17 cellular contexts compared by ENCODE assay signal in genomic region chr1:21126324-21126723, GRCh38. TPM values are rescaled to one million over a fixed set of nuclear protein-coding genes. Genes with fewer than 3 reads are reported as not detected.
DNase-seq lines count a peak whose midpoint lies in the region; ATAC-seq and TF ChIP-seq lines count a peak whose summit lies in the region.
"Had no signal": no experiment of that assay in that cellular context is flagged by ENCODE, and none has a peak within 500 bp of the region (broad histone marks: within the 10 kb centered on the region; RNA-seq: fewer than 3 reads in every experiment).

No MANE protein-coding gene starts in this region.

- H3K27me3 ChIP-seq in HCT116 (ENCODE audit: insufficient read depth, low read length) = no peaks in the 10 kb centered on the region
- H3K27me3 ChIP-seq: SJCRH30 had no signal

- TF ChIP-seq POLR2A in HCT116 (IDR thresholded peaks at IDR 0.05; ENCODE audit: borderline replicate concordance, extremely low read depth, insufficient read depth, insufficient read length) = no peak

- RAD21 ChIA-PET in HCT116 (lab: Charles Lee; ENCODE audit: low non-redundant PET in 1 of 2, low total read pairs in 2 of 2, uncharacterized antibody in 2 of 2, unreplicated experiment in 2 of 2) = no interaction called here

- H3K4me3 ChIP-seq in HCT116 (replicated peaks in 1 of 2; ENCODE audit: low read depth in 1 of 2, low read length in 2 of 2) = no peak overlapping the region
- H3K4me3 ChIP-seq: psoas muscle, SJCRH30 had no signal

- H3K9me3 ChIP-seq in HCT116 (ENCODE audit: control insufficient read depth in 1 of 2, insufficient read depth in 1 of 2, low read depth in 1 of 2, low read length in 2 of 2) = no peaks in the 10 kb centered on the region
- H3K9me3 ChIP-seq: psoas muscle, SJCRH30 had no signal

- H3K36me3 ChIP-seq in HCT116 (ENCODE audit: control insufficient read depth in 1 of 2, insufficient read depth in 2 of 2, low read length in 2 of 2) = no peaks in the 10 kb centered on the region

- no peak for TF ChIP-seq CTCF in HCT116 (IDR thresholded peaks at IDR 0.05 in 2 of 3, conservative IDR thresholded peaks at IDR 0.05 in 1 of 3; ENCODE audit: borderline replicate concordance in 1 of 3, insufficient read depth in 1 of 3, low read depth in 2 of 3, low read length in 2 of 3)

- H2AFZ ChIP-seq in HCT116 (ENCODE audit: low read depth, low read length, poor library complexity, severe bottlenecking) = no peak overlapping the region

- H3K9ac ChIP-seq in HCT116 (ENCODE audit: low read length) = no peak overlapping the region

- no peaks in the 10 kb centered on the region for H3K9me2 ChIP-seq in HCT116 (ENCODE audit: insufficient read depth)

- H3K4me2 ChIP-seq in HCT116 (ENCODE audit: low read length) = peak overlapping the region; percentile 27; the same call in 1 of the 2 replicates

- POLR2A ChIA-PET in HCT116 (lab: Charles Lee) = no interaction called here

- DNase-seq in DMS153 (lab: John Stamatoyannopoulos, UW) (peak; percentile 55), HCT116 (ENCODE audit: low read depth, low spot score) (no peak), SW480 (ENCODE audit: low spot score) (peak; percentile 35), left lobe of liver (ENCODE audit: low spot score) (no peak), T-helper 1 cell (no peak)
- DNase-seq in activated CD8-positive, alpha-beta memory T cell treated with anti-CD3 and anti-CD28 coated beads, Interleukin-2, amount 50 U/mL, for 4 hours = no peak
- DNase-seq: activated CD4-positive, alpha-beta T cell treated with anti-CD3 and anti-CD28 coated beads for 36 hours; activated naive CD4-positive, alpha-beta T cell treated with anti-CD3 and anti-CD28 coated beads, Interleukin-2, amount 50 U/mL, for 16 hours; anterior cingulate cortex; dermis blood vessel endothelial cell; glutamatergic neuron; NCI-H1436; OCI-M1; psoas muscle; stimulated activated CD4-positive, alpha-beta T cell treated with anti-CD3 and anti-CD28 coated beads, Interleukin-1b, Interleukin-23, amount 100 ng/mL, for 48 hours had no signal

- CTCF ChIA-PET in HCT116 (lab: Charles Lee) = no interaction called here

- no peaks in the 10 kb centered on the region for H3K79me2 ChIP-seq in HCT116 (ENCODE audit: insufficient read depth, low read length)

- H4K20me1 ChIP-seq in HCT116 (ENCODE audit: insufficient read depth) = no peaks in the 10 kb centered on the region

- H3K27ac ChIP-seq in HCT116 (ENCODE audit: low read depth, low read length) = no peak overlapping the region
- H3K27ac ChIP-seq: psoas muscle, SJCRH30 had no signal

- peak; percentile 57; the same call in 1 of the 2 replicates for ATAC-seq in HCT116
- peak; percentile 24 for ATAC-seq in left lobe of liver
- ATAC-seq in HG02623 (IDR thresholded peaks at IDR 0.05; ENCODE audit: unreplicated experiment) = no peak
- ATAC-seq: activated CD4-positive, alpha-beta T cell treated with anti-CD3 and anti-CD28 coated beads for 36 hours; psoas muscle had no signal

- TF ChIP-seq RAD21 in HCT116 (IDR thresholded peaks at IDR 0.05; ENCODE audit: low read depth) = no peak

- BruUV-seq in HCT116 (replicated peaks; lab: Mats Ljungman, UMichigan) = no TSS peak

- peaks cover 6% of the 10 kb centered on the region in 2 experiments; a peak in 3 of 4 replicates for H3K4me1 ChIP-seq in HCT116 (ENCODE audit: control insufficient read depth in 1 of 2, insufficient read depth in 2 of 2, low read length in 2 of 2)
- H3K4me1 ChIP-seq: SJCRH30 had no signal

- intact Hi-C loops in HCT116 (cut with micrococcal nuclease) = no loop called here

TF ChIP-seq in HCT116, 20 proteins besides CTCF, POLR2A, EP300 and RAD21:
- no peak for TF ChIP-seq FOSL1 (IDR thresholded peaks at IDR 0.05; ENCODE audit: low read depth)
- TF ChIP-seq ZNF274 (IDR thresholded peaks at IDR 0.05; ENCODE audit: low read depth, low read length) = no peak
- no peak for TF ChIP-seq ZFX (IDR thresholded peaks at IDR 0.05)
- TF ChIP-seq EGR1 (IDR thresholded peaks at IDR 0.05; ENCODE audit: low read depth) = no peak
- TF ChIP-seq CBX3 (IDR thresholded peaks at IDR 0.05; ENCODE audit: low read depth) = no peak
- no peak for TF ChIP-seq YY1 (IDR thresholded peaks at IDR 0.05; ENCODE audit: extremely low read depth, insufficient replicate concordance, low read depth, low read length)
- no peak for TF ChIP-seq MAX (IDR thresholded peaks at IDR 0.05)
- no peak for TF ChIP-seq SIN3A (IDR thresholded peaks at IDR 0.05; ENCODE audit: low read depth)
- no peak for TF ChIP-seq ZBTB33 (IDR thresholded peaks at IDR 0.05; ENCODE audit: extremely low read depth, insufficient replicate concordance, low read length)
- no peak for TF ChIP-seq TCF7L2 (IDR thresholded peaks at IDR 0.05; ENCODE audit: borderline replicate concordance, extremely low read depth, insufficient read depth, insufficient read length)
- no peak for TF ChIP-seq SRF (IDR thresholded peaks at IDR 0.05; ENCODE audit: low read depth)
- no peak for TF ChIP-seq REST (IDR thresholded peaks at IDR 0.05; ENCODE audit: low read depth)
- TF ChIP-seq SP1 (IDR thresholded peaks at IDR 0.05; ENCODE audit: low read depth) = no peak
- TF ChIP-seq ELF1 (IDR thresholded peaks at IDR 0.05; ENCODE audit: borderline replicate concordance, low read depth) = no peak
- no peak for TF ChIP-seq JUND (IDR thresholded peaks at IDR 0.05)

RNA-seq across cellular contexts. Expression of gene EIF4G3, which starts 50.4 kb away (rescaled TPM):
- total RNA-seq in HCT116 (2021; ENCODE audit: unreplicated experiment) (40.1 TPM), left lobe of liver (17.1 TPM)
- polyA plus RNA-seq in HCT116 (2012) = 17.5 and 19.1 TPM in 2 replicates

Comparison
In these comparisons a context has a peak if more than half of its experiments do, and no peak if none do; other contexts are left out.
1. DNase-seq: peak in DMS153 (single experiment) and SW480 (single experiment); none in HCT116 (single experiment), left lobe of liver (single experiment), T-helper 1 cell (0 of 5) and activated CD8-positive, alpha-beta memory T cell treated with anti-CD3 and anti-CD28 coated beads, Interleukin-2, amount 50 U/mL, for 4 hours (single experiment).